In genomic region chr1:48245106-48245505, GRCh38 we compare ENCODE assay signal across 17 cellular contexts. TPM values are rescaled to one million over a fixed set of nuclear protein-coding genes. Genes with fewer than 3 reads are reported as not detected.
DNase-seq lines count a peak whose midpoint lies in the region; ATAC-seq, FAIRE-seq and TF ChIP-seq lines count a peak whose summit lies in the region.
"Had no signal": no experiment of that assay in that cellular context is flagged by ENCODE, and none has a peak within 500 bp of the region (broad histone marks: within the 10 kb centered on the region; RNA-seq: fewer than 3 reads in every experiment).

No MANE protein-coding gene starts in this region.

- no peak overlapping the region for H3K4me3 ChIP-seq in endothelial cell of umbilical vein (replicated peaks in 1 of 3; ENCODE audit: insufficient read depth in 1 of 3, low read depth in 1 of 3, low read length in 3 of 3)
- no peak overlapping the region for H3K4me3 ChIP-seq in mucosa of descending colon
- H3K4me3 ChIP-seq: sigmoid colon, thyroid gland had no signal

- DNase-seq in natural killer cell (no peak), endothelial cell of umbilical vein (ENCODE audit: low read depth, low spot score) (peak; percentile 5), mucosa of descending colon (no peak), NCI-H187 (lab: John Stamatoyannopoulos, UW) (no peak), nephron progenitor cell (no peak), NCI-H1092 (lab: John Stamatoyannopoulos, UW) (no peak)
- no peak for DNase-seq in natural killer cell treated with Interleukin-12 subunit alpha and Interleukin-12 subunit beta and Interleukin-15 and Interleukin-18, amount 100 ng/mL, for 72 hours (ENCODE audit: low spot score)
- DNase-seq in activated CD4-positive, alpha-beta T cell treated with anti-CD3 and anti-CD28 coated beads, Interleukin-2, amount 10 ng/mL, durations not matched to agents 7 days and 5 days: no peak
- DNase-seq: activated CD4-positive, alpha-beta T cell treated with anti-CD3 and anti-CD28 coated beads for 48 hours; DMS 273 treated with DMSO at 0.1 percent for 48 hours; NCI-H1048; NCI-H69; sigmoid colon; thyroid gland had no signal

- H3K9me3 Mint-ChIP-seq in natural killer cell (no peaks in the 10 kb centered on the region), nephron progenitor cell (no peaks in the 10 kb centered on the region)
- H3K9me3 Mint-ChIP-seq in natural killer cell treated with Interleukin-12 subunit alpha and Interleukin-12 subunit beta and Interleukin-15 and Interleukin-18, amount 100 ng/mL, for 72 hours: no peaks in the 10 kb centered on the region
- H3K9me3 Mint-ChIP-seq in activated CD4-positive, alpha-beta T cell treated with anti-CD3 and anti-CD28 coated beads, Interleukin-2, amount 10 ng/mL, durations not matched to agents 7 days and 5 days: no peaks in the 10 kb centered on the region
- H3K9me3 Mint-ChIP-seq: activated T-helper 17 cell treated with anti-CD3 and anti-CD28 coated beads, Interleukin-2, amount 50 U/mL, for 72 hours; brain had no signal

- H3K27ac ChIP-seq in endothelial cell of umbilical vein (ENCODE audit: insufficient read depth, low read depth, low read length): no peak overlapping the region
- H3K27ac ChIP-seq: sigmoid colon had no signal

- dilution Hi-C loops in endothelial cell of umbilical vein (cut with MboI; ENCODE audit: extremely low pct_ligation_motif_present, low sequenced_read_pairs): no loop called here

- H3K79me2 ChIP-seq in endothelial cell of umbilical vein (ENCODE audit: control insufficient read depth, insufficient read depth, low read length): no peaks in the 10 kb centered on the region

- H3K27me3 ChIP-seq in endothelial cell of umbilical vein (ENCODE audit: control insufficient read depth in 2 of 2, insufficient read depth in 2 of 2, low read length in 2 of 2): no peaks in the 10 kb centered on the region
- H3K27me3 ChIP-seq: sigmoid colon, thyroid gland had no signal

- H3K36me3 Mint-ChIP-seq in natural killer cell (no peaks in the 10 kb centered on the region), nephron progenitor cell (ENCODE audit: low read depth) (no peaks in the 10 kb centered on the region)
- no peaks in the 10 kb centered on the region for H3K36me3 Mint-ChIP-seq in natural killer cell treated with Interleukin-12 subunit alpha and Interleukin-12 subunit beta and Interleukin-15 and Interleukin-18, amount 100 ng/mL, for 72 hours
- H3K36me3 Mint-ChIP-seq in activated CD4-positive, alpha-beta T cell treated with anti-CD3 and anti-CD28 coated beads, Interleukin-2, amount 10 ng/mL, durations not matched to agents 7 days and 5 days (ENCODE audit: low read depth): no peaks in the 10 kb centered on the region
- H3K36me3 Mint-ChIP-seq: brain had no signal

- no peak for FAIRE-seq in endothelial cell of umbilical vein (lab: Jason Lieb, UNC)

- no peaks in the 10 kb centered on the region for H3K27me3 Mint-ChIP-seq in natural killer cell (ENCODE audit: low read depth in 2 of 2)
- H3K27me3 Mint-ChIP-seq in natural killer cell treated with Interleukin-12 subunit alpha and Interleukin-12 subunit beta and Interleukin-15 and Interleukin-18, amount 100 ng/mL, for 72 hours: peaks cover 3 to 14% of the 10 kb centered on the region in 2 donors
- peaks cover 3% of the 10 kb centered on the region for H3K27me3 Mint-ChIP-seq in activated CD4-positive, alpha-beta T cell treated with anti-CD3 and anti-CD28 coated beads, Interleukin-2, amount 10 ng/mL, durations not matched to agents 7 days and 5 days
- H3K27me3 Mint-ChIP-seq in nephron progenitor cell (ENCODE audit: low read depth, poor library complexity): peaks cover 20% of the 10 kb centered on the region

- TF ChIP-seq CTCF in natural killer cell (IDR thresholded peaks at IDR 0.05): no peak
- no peak for TF ChIP-seq CTCF in endothelial cell of umbilical vein (IDR thresholded peaks at IDR 0.05; ENCODE audit: extremely low read depth in 1 of 2, insufficient read depth in 1 of 2, low read depth in 1 of 2, low read length in 2 of 2)
- TF ChIP-seq CTCF in mucosa of descending colon (IDR thresholded peaks at IDR 0.05): no peak
- TF ChIP-seq CTCF in nephron progenitor cell (IDR thresholded peaks at IDR 0.05): no peak

- H3K9me3 ChIP-seq in endothelial cell of umbilical vein (replicated peaks; ENCODE audit: control insufficient read depth, insufficient read depth, low read length): no peaks in the 10 kb centered on the region
- H3K9me3 ChIP-seq in mucosa of descending colon: no peaks in the 10 kb centered on the region
- H3K9me3 ChIP-seq: sigmoid colon, thyroid gland had no signal

- POLR2A ChIA-PET in endothelial cell of umbilical vein (lab: Charles Lee): no interaction called here
- POLR2A ChIA-PET in activated CD4-positive, alpha-beta T cell treated with anti-CD3 and anti-CD28 coated beads, Interleukin-2, amount 10 ng/mL, durations not matched to agents 7 days and 5 days (lab: Charles Lee): no interaction called here

- peak overlapping the region in 1 of 2 donors; percentile 43 for H3K27ac Mint-ChIP-seq in natural killer cell
- no peak overlapping the region for H3K27ac Mint-ChIP-seq in natural killer cell treated with Interleukin-12 subunit alpha and Interleukin-12 subunit beta and Interleukin-15 and Interleukin-18, amount 100 ng/mL, for 72 hours
- H3K27ac Mint-ChIP-seq in activated CD4-positive, alpha-beta T cell treated with anti-CD3 and anti-CD28 coated beads, Interleukin-2, amount 10 ng/mL, durations not matched to agents 7 days and 5 days: no peak overlapping the region
- no peak overlapping the region for H3K27ac Mint-ChIP-seq in nephron progenitor cell
- H3K27ac Mint-ChIP-seq: activated T-helper 17 cell treated with anti-CD3 and anti-CD28 coated beads, Interleukin-2, amount 50 U/mL, for 72 hours; brain had no signal

- no peaks in the 10 kb centered on the region for H4K20me1 ChIP-seq in endothelial cell of umbilical vein (replicated peaks; ENCODE audit: control insufficient read depth, extremely low read depth, insufficient read depth, low read length)

- CTCF ChIA-PET in endothelial cell of umbilical vein (lab: Charles Lee): interaction anchor here (1.5 kb wide), 1 partner anchor 10 kb away, joined by 5 read pairs; no protein-coding TSS in a partner anchor
- CTCF ChIA-PET in activated CD4-positive, alpha-beta T cell treated with anti-CD3 and anti-CD28 coated beads, Interleukin-2, amount 10 ng/mL, durations not matched to agents 7 days and 5 days (lab: Charles Lee): no interaction called here

- TF ChIP-seq POLR2A in endothelial cell of umbilical vein (IDR thresholded peaks at IDR 0.05; ENCODE audit: low read depth, low read length): no peak

- no peaks in the 10 kb centered on the region for H3K9me1 ChIP-seq in endothelial cell of umbilical vein (replicated peaks; ENCODE audit: control insufficient read depth, extremely low read depth, insufficient read depth, low read length)

- no peaks in the 10 kb centered on the region for H3K4me1 ChIP-seq in endothelial cell of umbilical vein (ENCODE audit: control insufficient read depth, extremely low read depth, insufficient read depth, low read length)
- H3K4me1 ChIP-seq in mucosa of descending colon (ENCODE audit: low read depth): peaks cover 12% of the 10 kb centered on the region
- H3K4me1 ChIP-seq: sigmoid colon, thyroid gland had no signal

- no TSS peak for BruUV-seq in endothelial cell of umbilical vein (replicated peaks; lab: Mats Ljungman, UMichigan)

- H3K4me2 ChIP-seq in endothelial cell of umbilical vein (ENCODE audit: insufficient read depth, low read length): no peak overlapping the region

- H3K9ac ChIP-seq in endothelial cell of umbilical vein (replicated peaks; ENCODE audit: extremely low read depth, insufficient read depth, low read length): no peak overlapping the region

- H3K36me3 ChIP-seq in endothelial cell of umbilical vein (ENCODE audit: control insufficient read depth in 2 of 2, extremely low read depth in 1 of 2, insufficient read depth in 2 of 2, low read length in 2 of 2) (no peaks in the 10 kb centered on the region), mucosa of descending colon (ENCODE audit: low read depth) (no peaks in the 10 kb centered on the region)
- H3K36me3 ChIP-seq: sigmoid colon, thyroid gland had no signal

- no peak overlapping the region for H2AFZ ChIP-seq in endothelial cell of umbilical vein (ENCODE audit: low read depth, low read length)

- H3K4me1 Mint-ChIP-seq in natural killer cell: peaks cover 21 to 32% of the 10 kb centered on the region in 2 donors
- H3K4me1 Mint-ChIP-seq in natural killer cell treated with Interleukin-12 subunit alpha and Interleukin-12 subunit beta and Interleukin-15 and Interleukin-18, amount 100 ng/mL, for 72 hours (ENCODE audit: low read depth in 2 of 2): peaks cover 7 to 19% of the 10 kb centered on the region in 2 donors
- H3K4me1 Mint-ChIP-seq in activated CD4-positive, alpha-beta T cell treated with anti-CD3 and anti-CD28 coated beads, Interleukin-2, amount 10 ng/mL, durations not matched to agents 7 days and 5 days: no peaks in the 10 kb centered on the region
- no peaks in the 10 kb centered on the region for H3K4me1 Mint-ChIP-seq in nephron progenitor cell
- H3K4me1 Mint-ChIP-seq: activated T-helper 17 cell treated with anti-CD3 and anti-CD28 coated beads, Interleukin-2, amount 50 U/mL, for 72 hours; brain had no signal

- peak in 2 of 3 donors; percentile 41 to 53 for ATAC-seq in natural killer cell
- no peak for ATAC-seq in natural killer cell treated with Interleukin-12 subunit alpha and Interleukin-12 subunit beta and Interleukin-15 and Interleukin-18, amount 100 ng/mL, for 72 hours
- peak; percentile 39 for ATAC-seq in mucosa of descending colon
- ATAC-seq: activated T-helper 17 cell treated with anti-CD3 and anti-CD28 coated beads, Interleukin-2, amount 50 U/mL, for 72 hours had no signal

- no peak overlapping the region for H3K4me3 Mint-ChIP-seq in natural killer cell
- H3K4me3 Mint-ChIP-seq in natural killer cell treated with Interleukin-12 subunit alpha and Interleukin-12 subunit beta and Interleukin-15 and Interleukin-18, amount 100 ng/mL, for 72 hours: no peak overlapping the region
- no peak overlapping the region for H3K4me3 Mint-ChIP-seq in activated CD4-positive, alpha-beta T cell treated with anti-CD3 and anti-CD28 coated beads, Interleukin-2, amount 10 ng/mL, durations not matched to agents 7 days and 5 days
- H3K4me3 Mint-ChIP-seq in nephron progenitor cell: no peak overlapping the region
- H3K4me3 Mint-ChIP-seq: activated T-helper 17 cell treated with anti-CD3 and anti-CD28 coated beads, Interleukin-2, amount 50 U/mL, for 72 hours; brain had no signal

- intact Hi-C loops in natural killer cell (cut with micrococcal nuclease) (no loop called here), endothelial cell of umbilical vein (cut with micrococcal nuclease) (no loop called here), mucosa of descending colon (cut with DNase I, micrococcal nuclease) (no loop called here)

RNA-seq across cellular contexts. Expression of gene SLC5A9, which starts 22.6 kb away (rescaled TPM):
- total RNA-seq in natural killer cell: not detected
- not detected for total RNA-seq in natural killer cell treated with Interleukin-12 subunit alpha and Interleukin-12 subunit beta and Interleukin-15 and Interleukin-18, amount 100 ng/mL, for 72 hours
- not detected in 2 replicates for total RNA-seq in endothelial cell of umbilical vein
- polyA plus RNA-seq in endothelial cell of umbilical vein: not detected in 2 replicates
- polyA plus RNA-seq in endothelial cell of umbilical vein (2011; cell fraction: cytosol; rRNA removed): not detected in 2 replicates
- polyA plus RNA-seq in endothelial cell of umbilical vein (2011; cell fraction: nucleus; rRNA removed): not detected in 2 replicates
- polyA plus RNA-seq in endothelial cell of umbilical vein (2012): not detected in 2 replicates
- not detected in 2 replicates for polyA minus RNA-seq in endothelial cell of umbilical vein
- not detected for polyA minus RNA-seq in endothelial cell of umbilical vein (2011; cell fraction: cytosol; rRNA and poly(A)+ RNA removed)
- polyA minus RNA-seq in endothelial cell of umbilical vein (2011; cell fraction: nucleus; rRNA and poly(A)+ RNA removed): not detected in 2 replicates
- 1 to 10 TPM in 2 of 3 donors, under 1 TPM in 1; 0.73 to 3.0 (median 2.4) TPM for total RNA-seq in mucosa of descending colon
- total RNA-seq in activated CD4-positive, alpha-beta T cell treated with anti-CD3 and anti-CD28 coated beads, Interleukin-2, amount 10 ng/mL, durations not matched to agents 7 days and 5 days: not detected
- total RNA-seq: A673; activated T-helper 17 cell treated with anti-CD3 and anti-CD28 coated beads, Interleukin-2, amount 50 U/mL, for 72 hours; sigmoid colon; thyroid gland had no signal

Comparison
In these comparisons a context has a peak if more than half of its experiments do, and no peak if none do; other contexts are left out.
1. ATAC-seq: peak in natural killer cell (2 of 3) and mucosa of descending colon (single experiment); none in natural killer cell treated with Interleukin-12 subunit alpha and Interleukin-12 subunit beta and Interleukin-15 and Interleukin-18, amount 100 ng/mL, for 72 hours (0 of 2).